Comparison of ENCODE assay signal across 25 cellular contexts in genomic region chr3:125149462-125149861, GRCh38.
DNase-seq lines count a peak whose midpoint lies in the region; ATAC-seq and TF ChIP-seq lines count a peak whose summit lies in the region.
"Had no signal": no experiment of that assay in that cellular context is flagged by ENCODE, and none has a peak within 500 bp of the region (broad histone marks: within the 10 kb centered on the region; RNA-seq: fewer than 3 reads in every experiment).

No MANE protein-coding gene starts in this region.

- no peak overlapping the region for H3K9ac ChIP-seq in mesendoderm (ENCODE audit: low read length)
- H3K9ac ChIP-seq: neural progenitor cell, parathyroid adenoma had no signal

- H3K18ac ChIP-seq in mesendoderm (ENCODE audit: low read length): peak overlapping the region; percentile 21

- peaks cover 1% of the 10 kb centered on the region for H3K36me3 Mint-ChIP-seq in IgD-negative memory B cell
- no peaks in the 10 kb centered on the region for H3K36me3 Mint-ChIP-seq in chondrocyte (ENCODE audit: low read depth)
- no peaks in the 10 kb centered on the region for H3K36me3 Mint-ChIP-seq in activated T-cell treated with anti-CD3 and anti-CD28 coated beads, Interleukin-2, amount 50 U/mL, for 72 hours (ENCODE audit: insufficient read depth in 2 of 2)
- H3K36me3 Mint-ChIP-seq: neural progenitor cell had no signal

- no peak overlapping the region for H3K23ac ChIP-seq in mesendoderm (ENCODE audit: low read length)

- H3K9me3 ChIP-seq in upper lobe of left lung: no peaks in the 10 kb centered on the region
- H3K9me3 ChIP-seq: gastroesophageal sphincter had no signal

- H3K36me3 ChIP-seq in mesendoderm (ENCODE audit: control insufficient read depth, insufficient read depth, low read length) (no peaks in the 10 kb centered on the region), upper lobe of left lung (no peaks in the 10 kb centered on the region)
- H3K36me3 ChIP-seq: gastroesophageal sphincter, neural progenitor cell had no signal

- H3K4ac ChIP-seq in mesendoderm (ENCODE audit: low read depth, low read length): no peak overlapping the region

- TF ChIP-seq EP300 in upper lobe of left lung (IDR thresholded peaks at IDR 0.05): no peak

- no peak overlapping the region for H4K8ac ChIP-seq in mesendoderm (ENCODE audit: low read depth, low read length)

- TF ChIP-seq POLR2A in upper lobe of left lung (IDR thresholded peaks at IDR 0.05): no peak

- H3K27ac Mint-ChIP-seq in IgD-negative memory B cell (peak overlapping the region; percentile 19 to 90 (median 56)), chondrocyte (ENCODE audit: unreplicated experiment) (peak overlapping the region; percentile 73)
- H3K27ac Mint-ChIP-seq in activated T-cell treated with anti-CD3 and anti-CD28 coated beads, Interleukin-2, amount 50 U/mL, for 72 hours: no peak overlapping the region
- H3K27ac Mint-ChIP-seq: activated naive CD8-positive, alpha-beta T cell treated with anti-CD3 and anti-CD28 coated beads, Interleukin-2, amount 50 U/mL, for 24 hours; neural progenitor cell had no signal

- peak overlapping the region; percentile 39 for H2BK15ac ChIP-seq in mesendoderm (replicated peaks; ENCODE audit: low read depth)

- no peak for ATAC-seq in upper lobe of left lung (ENCODE audit: low FRiP score in 2 of 2)
- no peak for ATAC-seq in activated T-cell treated with anti-CD3 and anti-CD28 coated beads, Interleukin-2, amount 50 U/mL, for 72 hours (replicated peaks in 1 of 2)

- H3K27me3 Mint-ChIP-seq in IgD-negative memory B cell: peaks cover 1% of the 10 kb centered on the region
- no peaks in the 10 kb centered on the region for H3K27me3 Mint-ChIP-seq in chondrocyte (ENCODE audit: low read depth)
- peaks cover 42% of the 10 kb centered on the region for H3K27me3 Mint-ChIP-seq in activated T-cell treated with anti-CD3 and anti-CD28 coated beads, Interleukin-2, amount 50 U/mL, for 72 hours (ENCODE audit: low read depth)

- H3K4me3 ChIP-seq in mesendoderm (ENCODE audit: low read length) (no peak overlapping the region), upper lobe of left lung (no peak overlapping the region)
- H3K4me3 ChIP-seq: gastroesophageal sphincter, lung, neural progenitor cell, skin epidermis had no signal

- H2BK5ac ChIP-seq in mesendoderm (ENCODE audit: low read length): no peak overlapping the region

- no peak overlapping the region for H2BK120ac ChIP-seq in mesendoderm (ENCODE audit: low read depth, low read length)

- H2AK5ac ChIP-seq in mesendoderm (ENCODE audit: low read length): no peak overlapping the region

- no peaks in the 10 kb centered on the region for H3K79me2 ChIP-seq in mesendoderm (ENCODE audit: control insufficient read depth, insufficient read depth, low read length)
- H3K79me2 ChIP-seq: parathyroid adenoma had no signal

- no peak overlapping the region for H3K4me2 ChIP-seq in mesendoderm (ENCODE audit: low read length)
- H3K4me2 ChIP-seq: neural progenitor cell had no signal

- no peaks in the 10 kb centered on the region for H3K79me1 ChIP-seq in mesendoderm (ENCODE audit: low read length)

- no peak for DNase-seq in chondrocyte (ENCODE audit: low spot score)
- DNase-seq in mesendoderm: no peak
- no peak for DNase-seq in upper lobe of left lung
- DNase-seq in activated T-cell treated with anti-CD3 and anti-CD28 coated beads, Interleukin-2, amount 50 U/mL, for 72 hours: no peak
- no peak for DNase-seq in cerebellar cortex (ENCODE audit: low spot score)
- no peak for DNase-seq in NCI-H446 treated with DMSO at 0.1 percent for 48 hours (lab: John Stamatoyannopoulos, UW)
- DNase-seq: activated CD4-positive, alpha-beta T cell treated with anti-CD3 and anti-CD28 coated beads for 48 hours; activated CD8-positive, alpha-beta memory T cell treated with anti-CD3 and anti-CD28 coated beads for 24 hours; activated gamma-delta T cell; activated naive CD8-positive, alpha-beta T cell treated with anti-CD3 and anti-CD28 coated beads, Interleukin-2, amount 50 U/mL, for 24 hours; cerebellar nuclear complex; DMS153; Kasumi-1; NCI-H1436 treated with DMSO at 0.1 percent for 48 hours; NCI-H82; retina; stimulated activated naive CD4-positive, alpha-beta T cell; T1000 had no signal

- peak overlapping the region; percentile 62 for H3K56ac ChIP-seq in mesendoderm (ENCODE audit: low read length)

- H3K9me3 Mint-ChIP-seq in IgD-negative memory B cell: peaks cover 0 to 4% (median 0%) of the 10 kb centered on the region in 3 donors
- H3K9me3 Mint-ChIP-seq in chondrocyte (ENCODE audit: low read depth): no peaks in the 10 kb centered on the region
- no peaks in the 10 kb centered on the region for H3K9me3 Mint-ChIP-seq in activated T-cell treated with anti-CD3 and anti-CD28 coated beads, Interleukin-2, amount 50 U/mL, for 72 hours
- H3K9me3 Mint-ChIP-seq: activated naive CD8-positive, alpha-beta T cell treated with anti-CD3 and anti-CD28 coated beads, Interleukin-2, amount 50 U/mL, for 24 hours; neural progenitor cell had no signal

- H4K5ac ChIP-seq in mesendoderm (ENCODE audit: low read length): no peak overlapping the region

- H3K27me3 ChIP-seq in mesendoderm (ENCODE audit: insufficient read depth, low read length, poor library complexity) (no peaks in the 10 kb centered on the region), upper lobe of left lung (no peaks in the 10 kb centered on the region)
- H3K27me3 ChIP-seq: gastroesophageal sphincter, neural progenitor cell had no signal

- TF ChIP-seq CTCF in chondrocyte (IDR thresholded peaks at IDR 0.05): no peak
- TF ChIP-seq CTCF in upper lobe of left lung (IDR thresholded peaks at IDR 0.05): no peak

- peaks cover 6% of the 10 kb centered on the region for H3K4me1 ChIP-seq in mesendoderm (ENCODE audit: control insufficient read depth, low read depth, low read length)
- H3K4me1 ChIP-seq in upper lobe of left lung: peaks cover 26 to 47% (median 38%) of the 10 kb centered on the region in 4 donors

- H3K27ac ChIP-seq in mesendoderm (ENCODE audit: low read depth, low read length) (no peak overlapping the region), upper lobe of left lung (peak overlapping the region; percentile 70 to 79 (median 73))
- H3K27ac ChIP-seq: HL-60, neural progenitor cell, parathyroid adenoma had no signal

- H3K4me3 Mint-ChIP-seq in IgD-negative memory B cell: peak overlapping the region in 3 of 4 donors; percentile 0 to 35 (median 25)
- H3K4me3 Mint-ChIP-seq in chondrocyte (ENCODE audit: unreplicated experiment): no peak overlapping the region
- H3K4me3 Mint-ChIP-seq in activated T-cell treated with anti-CD3 and anti-CD28 coated beads, Interleukin-2, amount 50 U/mL, for 72 hours: no peak overlapping the region
- H3K4me3 Mint-ChIP-seq: activated naive CD8-positive, alpha-beta T cell treated with anti-CD3 and anti-CD28 coated beads, Interleukin-2, amount 50 U/mL, for 24 hours; neural progenitor cell had no signal

- H3K4me1 Mint-ChIP-seq in IgD-negative memory B cell (peaks cover 39 to 62% (median 41%) of the 10 kb centered on the region in 3 donors), chondrocyte (ENCODE audit: low read depth) (peaks cover 67% of the 10 kb centered on the region)
- no peaks in the 10 kb centered on the region for H3K4me1 Mint-ChIP-seq in activated T-cell treated with anti-CD3 and anti-CD28 coated beads, Interleukin-2, amount 50 U/mL, for 72 hours (ENCODE audit: low read depth)

Comparison
In these comparisons a context has a peak if more than half of its experiments do, and no peak if none do; other contexts are left out.
1. H3K4me3 Mint-ChIP-seq: peak in IgD-negative memory B cell (3 of 4); none in chondrocyte (single experiment) and activated T-cell treated with anti-CD3 and anti-CD28 coated beads, Interleukin-2, amount 50 U/mL, for 72 hours (0 of 2).